In genomic region chr2:84317135-84317534, GRCh38 we compare ENCODE assay signal across 21 cellular contexts.
"Had no signal": no experiment of that assay in that cellular context is flagged by ENCODE, and none has a peak within 500 bp of the region (broad histone marks: within the 10 kb centered on the region; RNA-seq: fewer than 3 reads in every experiment).

No MANE protein-coding gene starts in this region.

- ATAC-seq: gastroesophageal sphincter, heart left ventricle, left cardiac atrium, left lung, left ventricle myocardium superior, lower lobe of right lung, mucosa of descending colon had no signal

- H3K27ac ChIP-seq: colonic mucosa, esophagus squamous epithelium, gastroesophageal sphincter, heart left ventricle, left lung, lower lobe of right lung had no signal

- H3K4me1 ChIP-seq: colonic mucosa, esophagus squamous epithelium, gastroesophageal sphincter, heart left ventricle, left lung, lower lobe of right lung had no signal

- H3K4me3 Mint-ChIP-seq: dendritic cell treated with granulocyte-macrophage colony-stimulating factor and Interleukin-4, amounts not matched to agents 40 ng/mL and 50 ng/mL, for 4 days; mesothelial cell of epicardium; naive B cell had no signal

- H3K27ac Mint-ChIP-seq: dendritic cell treated with granulocyte-macrophage colony-stimulating factor and Interleukin-4, amounts not matched to agents 40 ng/mL and 50 ng/mL, for 4 days; mesothelial cell of epicardium; naive B cell had no signal

- H3K27me3 ChIP-seq: colonic mucosa had no signal

- H3K27me3 Mint-ChIP-seq: dendritic cell treated with granulocyte-macrophage colony-stimulating factor and Interleukin-4, amounts not matched to agents 40 ng/mL and 50 ng/mL, for 4 days had no signal

- H3K9me3 Mint-ChIP-seq: dendritic cell treated with granulocyte-macrophage colony-stimulating factor and Interleukin-4, amounts not matched to agents 40 ng/mL and 50 ng/mL, for 4 days; mesothelial cell of epicardium; naive B cell had no signal

- H3K36me3 ChIP-seq: colonic mucosa, esophagus squamous epithelium, gastroesophageal sphincter, heart left ventricle, left lung, lower lobe of right lung had no signal

- DNase-seq: colonic mucosa; cortex of kidney; effector memory CD4-positive, alpha-beta T cell; esophagus squamous epithelium; foreskin fibroblast; heart left ventricle; hippocampal formation; left cardiac atrium; left lung; left ventricle myocardium superior; lower lobe of right lung; mesenchymal stem cell; mucosa of descending colon; naive B cell had no signal

- FAIRE-seq: endothelial cell of umbilical vein, frontal cortex, islet of Langerhans, keratinocyte had no signal

- H3K36me3 Mint-ChIP-seq: mesothelial cell of epicardium, naive B cell had no signal

- H3K4me3 ChIP-seq: colonic mucosa, esophagus squamous epithelium, gastroesophageal sphincter, heart left ventricle, left lung, lower lobe of right lung, mucosa of descending colon had no signal

- H3K9me3 ChIP-seq: colonic mucosa, esophagus squamous epithelium, gastroesophageal sphincter, heart left ventricle, left lung, lower lobe of right lung, mucosa of descending colon had no signal
